In the genomic region with DNA sequence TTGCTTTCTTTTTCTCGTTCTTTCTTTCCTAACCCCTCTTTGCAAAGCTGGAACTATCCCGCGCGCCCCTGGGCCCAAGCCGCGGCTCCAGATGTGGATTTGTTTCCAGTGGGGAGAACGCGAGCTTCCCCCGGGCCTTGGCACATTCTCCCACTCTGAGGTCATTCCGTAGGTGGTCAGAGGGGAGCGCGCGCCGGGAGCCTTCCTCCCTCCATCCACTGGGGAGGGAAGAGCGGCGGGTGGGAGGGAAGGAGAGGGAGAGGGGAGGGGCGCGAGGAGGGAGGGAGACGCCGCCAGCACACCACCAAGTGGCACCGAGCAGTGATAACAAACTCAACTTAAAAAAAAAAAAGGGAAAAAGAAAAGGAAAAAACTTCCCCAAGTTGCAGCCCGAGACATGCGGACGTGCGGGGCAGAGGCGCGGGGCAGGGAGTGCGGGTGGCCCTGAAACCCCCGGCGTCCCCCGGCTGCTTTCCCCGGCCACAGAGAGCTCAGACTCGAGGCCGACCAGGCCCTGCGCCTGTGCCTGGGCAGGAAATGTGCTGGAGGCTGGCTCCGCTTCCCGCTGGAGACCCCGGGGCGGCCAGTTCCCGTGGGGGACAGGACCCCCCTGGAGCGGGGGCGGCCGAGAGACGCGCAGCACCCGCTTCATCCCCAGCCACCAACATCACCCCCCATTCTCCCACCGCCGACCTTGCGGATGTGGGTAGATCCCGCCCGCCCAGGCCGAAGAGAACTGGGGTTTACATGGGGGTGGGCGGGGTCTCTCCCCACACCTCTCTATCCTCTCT, we compare ENCODE assay signal across 8 cellular contexts. TPM values are rescaled to one million over a fixed set of nuclear protein-coding genes. Genes with fewer than 3 reads are reported as not detected.
A peak's percentile ranks its signal among the peaks of the same experiment; 100 is the strongest.
DNase-seq lines count a peak whose midpoint lies in the region; ATAC-seq, FAIRE-seq and TF ChIP-seq lines count a peak whose summit lies in the region.

No MANE protein-coding gene starts in this region.

- CTCF ChIA-PET in GM10248 (lab: Yijun Ruan, JAX) = interaction anchor here (0.7 to 40.2 kb wide), 35 partner anchors 9 to 1140 kb away, joined by 3 to 680 read pairs (median 4); partner anchors contain the start of gene NTMT1

- H3K4me3 ChIP-seq in kidney (ENCODE audit: low read length in 2 of 2) (peak overlapping the region; percentile 50 to 69), skeletal muscle satellite cell (ENCODE audit: low read length) (peak overlapping the region; percentile 100)

- no peaks in the 10 kb centered on the region for H3K36me3 Mint-ChIP-seq in T-helper 1 cell treated with Interleukin-12 subunit alpha and Interleukin-12 subunit beta and Interleukin-4 antibody, amounts not matched to agents 30 μg/mL and 1 μg/mL, for 36 hours (ENCODE audit: low read depth)
- peaks cover 5% of the 10 kb centered on the region for H3K36me3 Mint-ChIP-seq in chondrocyte (ENCODE audit: low read depth)

- H3K27me3 ChIP-seq in skeletal muscle satellite cell (ENCODE audit: control insufficient read depth, insufficient read depth, low read length) = no peaks in the 10 kb centered on the region

- H3K27ac ChIP-seq in kidney (ENCODE audit: low read depth in 2 of 2, low read length in 2 of 2) = peak overlapping the region; percentile 96 to 99

- peaks cover 6 to 9% of the 10 kb centered on the region in 2 donors for H3K4me1 ChIP-seq in kidney (ENCODE audit: control insufficient read depth in 1 of 2, insufficient read depth in 1 of 2, low read depth in 1 of 2, low read length in 2 of 2)
- peaks cover 32% of the 10 kb centered on the region for H3K4me1 ChIP-seq in skeletal muscle satellite cell (ENCODE audit: control insufficient read depth, insufficient read depth, low read length)

- H3K4me1 Mint-ChIP-seq in T-helper 1 cell treated with Interleukin-12 subunit alpha and Interleukin-12 subunit beta and Interleukin-4 antibody, amounts not matched to agents 30 μg/mL and 1 μg/mL, for 36 hours (ENCODE audit: low read depth) = peaks cover 17% of the 10 kb centered on the region
- peaks cover 27% of the 10 kb centered on the region for H3K4me1 Mint-ChIP-seq in chondrocyte (ENCODE audit: low read depth)

- intact Hi-C loops in kidney (cut with DNase I) = no loop called here

- TF ChIP-seq CTCF in chondrocyte (IDR thresholded peaks at IDR 0.05) (peak; percentile 57), kidney (IDR thresholded peaks at IDR 0.05; ENCODE audit: borderline replicate concordance, extremely low read depth, insufficient read depth) (peak; percentile 5), GM10248 (IDR thresholded peaks at IDR 0.05; ENCODE audit: control extremely low read depth, extremely low read depth, low read depth, missing control alignments) (no peak)

- ATAC-seq in GM21390 (IDR thresholded peaks at IDR 0.05; ENCODE audit: unreplicated experiment) = no peak

- peak overlapping the region; percentile 100 for H3K4me2 ChIP-seq in skeletal muscle satellite cell (ENCODE audit: low read length)

- POLR2A ChIA-PET in GM10248 (lab: Yijun Ruan, JAX) = no interaction called here

- DNase-seq in DMS 273 treated with DMSO at 0.1 percent for 48 hours (lab: John Stamatoyannopoulos, UW) (peak; percentile 56), HuH-7.5 (ENCODE audit: low spot score) (peak; percentile 94), chondrocyte (ENCODE audit: low spot score) (no peak), kidney (peak; percentile 96), GM10248 (ENCODE audit: extremely low spot score) (no peak)

- H3K36me3 ChIP-seq in kidney (ENCODE audit: control insufficient read depth in 1 of 2, insufficient read depth in 2 of 2, low read length in 2 of 2) (no peaks in the 10 kb centered on the region), skeletal muscle satellite cell (ENCODE audit: insufficient read depth, low read length) (peaks cover 5% of the 10 kb centered on the region)

- H3K9me3 ChIP-seq in kidney (ENCODE audit: control insufficient read depth in 1 of 2, low read length in 2 of 2) (no peaks in the 10 kb centered on the region), skeletal muscle satellite cell (replicated peaks; ENCODE audit: low read length) (no peaks in the 10 kb centered on the region)

- H3K27me3 Mint-ChIP-seq in T-helper 1 cell treated with Interleukin-12 subunit alpha and Interleukin-12 subunit beta and Interleukin-4 antibody, amounts not matched to agents 30 μg/mL and 1 μg/mL, for 36 hours (ENCODE audit: low read depth) = peaks cover 17% of the 10 kb centered on the region
- H3K27me3 Mint-ChIP-seq in chondrocyte (ENCODE audit: low read depth) = no peaks in the 10 kb centered on the region

- no peaks in the 10 kb centered on the region for H3K9me3 Mint-ChIP-seq in T-helper 1 cell treated with Interleukin-12 subunit alpha and Interleukin-12 subunit beta and Interleukin-4 antibody, amounts not matched to agents 30 μg/mL and 1 μg/mL, for 36 hours
- H3K9me3 Mint-ChIP-seq in chondrocyte (ENCODE audit: low read depth) = no peaks in the 10 kb centered on the region

- H3K27ac Mint-ChIP-seq in T-helper 1 cell treated with Interleukin-12 subunit alpha and Interleukin-12 subunit beta and Interleukin-4 antibody, amounts not matched to agents 30 μg/mL and 1 μg/mL, for 36 hours = peak overlapping the region; percentile 86
- H3K27ac Mint-ChIP-seq in chondrocyte (ENCODE audit: unreplicated experiment) = peak overlapping the region; percentile 98

- peak overlapping the region; percentile 84 for H3K4me3 Mint-ChIP-seq in T-helper 1 cell treated with Interleukin-12 subunit alpha and Interleukin-12 subunit beta and Interleukin-4 antibody, amounts not matched to agents 30 μg/mL and 1 μg/mL, for 36 hours
- peak overlapping the region; percentile 86 for H3K4me3 Mint-ChIP-seq in chondrocyte (ENCODE audit: unreplicated experiment)

- no peak for FAIRE-seq in kidney (lab: Jason Lieb, UNC)

- H3K9ac ChIP-seq in kidney (ENCODE audit: low read length in 2 of 2) (peak overlapping the region; percentile 58 to 89), skeletal muscle satellite cell (ENCODE audit: low read depth, low read length) (peak overlapping the region; percentile 91)

RNA-seq across cellular contexts. Expression of gene IER5L, which starts 3.1 kb away (rescaled TPM):
- total RNA-seq in chondrocyte (37.2 to 56.5 TPM (median 38.6 TPM) in 3 replicates), kidney (46.9 TPM)
- 18.0 TPM for polyA plus RNA-seq in kidney (ENCODE audit: insufficient read depth, low read depth, low replicate concordance)
- total RNA-seq in skeletal muscle satellite cell (2012; rRNA removed) = 32.4 and 39.3 TPM in 2 replicates

Comparison
In these comparisons a context has a peak if more than half of its experiments do, and no peak if none do; other contexts are left out.
1. DNase-seq: peak in DMS 273 treated with DMSO at 0.1 percent for 48 hours (single experiment), HuH-7.5 (single experiment) and kidney (single experiment); none in chondrocyte (single experiment) and GM10248 (single experiment).